ENCODE assay signal across 10 cellular contexts in genomic region chr4:77821775-77822174, GRCh38. TPM values are rescaled to one million over a fixed set of nuclear protein-coding genes. Genes with fewer than 3 reads are reported as not detected.
DNase-seq lines count a peak whose midpoint lies in the region; ATAC-seq and TF ChIP-seq lines count a peak whose summit lies in the region.
"Had no signal": no experiment of that assay in that cellular context is flagged by ENCODE, and none has a peak within 500 bp of the region (broad histone marks: within the 10 kb centered on the region; RNA-seq: fewer than 3 reads in every experiment).

No MANE protein-coding gene starts in this region.

- no peaks in the 10 kb centered on the region for H3K9me3 Mint-ChIP-seq in activated CD4-positive, alpha-beta T cell treated with anti-CD3 and anti-CD28 coated beads for 36 hours (ENCODE audit: low read depth)
- no peaks in the 10 kb centered on the region for H3K9me3 Mint-ChIP-seq in stimulated activated effector memory CD8-positive, alpha-beta T cell treated with anti-CD3 and anti-CD28 coated beads, Interleukin-12 subunit alpha, Interleukin-12 subunit beta, amount 100 ng/mL, for 72 hours

- peak overlapping the region; percentile 99 for H3K4me3 Mint-ChIP-seq in activated CD4-positive, alpha-beta T cell treated with anti-CD3 and anti-CD28 coated beads for 36 hours
- peak overlapping the region; percentile 99 for H3K4me3 Mint-ChIP-seq in stimulated activated effector memory CD8-positive, alpha-beta T cell treated with anti-CD3 and anti-CD28 coated beads, Interleukin-12 subunit alpha, Interleukin-12 subunit beta, amount 100 ng/mL, for 72 hours

- in situ Hi-C loops in GM13977 (cut with MboI; ENCODE audit: low pct_unique_long_range_greater_than_20kb, low sequenced_read_pairs, unreplicated experiment), result no loop called here

- TF ChIP-seq CTCF in esophagus muscularis mucosa (IDR thresholded peaks at IDR 0.05), result no peak
- TF ChIP-seq CTCF in GM13977 (IDR thresholded peaks at IDR 0.05; ENCODE audit: extremely low read depth, insufficient read depth, missing control alignments), result no peak

- intact Hi-C loops in activated CD4-positive, alpha-beta T cell treated with anti-CD3 and anti-CD28 coated beads for 36 hours (cut with DNase I, micrococcal nuclease), result loop anchor here (1.0 to 5.0 kb wide), 7 partner anchors 21 to 956 kb away; partner anchors contain the start of genes BMP2K (in 1 of the 2) and CCNG2 (in 1 of the 2)
- intact Hi-C loops in esophagus muscularis mucosa (cut with DNase I), result loop anchor here (2.0 kb wide), 1 partner anchor 41 kb away; the partner anchor contains the start of gene MRPL1

- H3K27me3 ChIP-seq in esophagus muscularis mucosa, result no peaks in the 10 kb centered on the region
- H3K27me3 ChIP-seq: thyroid gland had no signal

- H3K4me1 ChIP-seq in esophagus muscularis mucosa, result peaks cover 17 to 27% (median 27%) of the 10 kb centered on the region in 4 donors

- DNase-seq in activated CD4-positive, alpha-beta T cell treated with anti-CD3 and anti-CD28 coated beads for 36 hours, result peak; percentile 65
- DNase-seq in esophagus muscularis mucosa (ENCODE audit: extremely low spot score) (no peak), HPDE6-E6E7 (ENCODE audit: extremely low spot score) (no peak), GM13977 (ENCODE audit: low spot score) (no peak), NCI-H524 treated with DMSO at 0.1 percent for 48 hours (lab: John Stamatoyannopoulos, UW) (no peak)
- no peak for DNase-seq in stimulated activated effector memory CD8-positive, alpha-beta T cell treated with anti-CD3 and anti-CD28 coated beads, Interleukin-12 subunit alpha, Interleukin-12 subunit beta, amount 100 ng/mL, for 72 hours (ENCODE audit: low spot score in 2 of 2)
- DNase-seq: thyroid gland had no signal

- no peak for TF ChIP-seq POLR2A in esophagus muscularis mucosa (IDR thresholded peaks at IDR 0.05; ENCODE audit: low read depth)

- H3K9me3 ChIP-seq in KOPT-K1 (ENCODE audit: insufficient read depth, low read length, poor library complexity, severe bottlenecking) (no peaks in the 10 kb centered on the region), esophagus muscularis mucosa (no peaks in the 10 kb centered on the region)
- H3K9me3 ChIP-seq: thyroid gland had no signal

- no peak for TF ChIP-seq EP300 in esophagus muscularis mucosa (IDR thresholded peaks at IDR 0.05)

- POLR2A ChIA-PET in activated CD4-positive, alpha-beta T cell treated with anti-CD3 and anti-CD28 coated beads for 36 hours (lab: Charles Lee), result interaction anchor here (0.6 to 2.8 kb wide), 5 partner anchors 21 to 40 kb away, joined by 3 to 85 read pairs (median 3); partner anchors contain the start of gene MRPL1

- H3K36me3 ChIP-seq in KOPT-K1 (ENCODE audit: insufficient read depth, low read length) (no peaks in the 10 kb centered on the region), esophagus muscularis mucosa (no peaks in the 10 kb centered on the region)
- H3K36me3 ChIP-seq: thyroid gland had no signal

- CTCF ChIA-PET in activated CD4-positive, alpha-beta T cell treated with anti-CD3 and anti-CD28 coated beads for 36 hours (lab: Charles Lee), result interaction anchor here (2.6 kb wide), 1 partner anchor 40 kb away, joined by 16 read pairs; the partner anchor contains the start of gene MRPL1

- H3K27ac ChIP-seq in KOPT-K1 (ENCODE audit: low read depth, low read length, poor library complexity, severe bottlenecking) (peak overlapping the region; percentile 85), esophagus muscularis mucosa (replicated peaks in 1 of 4) (peak overlapping the region; percentile 98 to 100 (median 100))

- peak overlapping the region; percentile 97 for H3K27ac Mint-ChIP-seq in activated CD4-positive, alpha-beta T cell treated with anti-CD3 and anti-CD28 coated beads for 36 hours
- H3K27ac Mint-ChIP-seq in stimulated activated effector memory CD8-positive, alpha-beta T cell treated with anti-CD3 and anti-CD28 coated beads, Interleukin-12 subunit alpha, Interleukin-12 subunit beta, amount 100 ng/mL, for 72 hours, result peak overlapping the region; percentile 99

- H3K4me1 Mint-ChIP-seq in activated CD4-positive, alpha-beta T cell treated with anti-CD3 and anti-CD28 coated beads for 36 hours, result peaks cover 41% of the 10 kb centered on the region
- H3K4me1 Mint-ChIP-seq in stimulated activated effector memory CD8-positive, alpha-beta T cell treated with anti-CD3 and anti-CD28 coated beads, Interleukin-12 subunit alpha, Interleukin-12 subunit beta, amount 100 ng/mL, for 72 hours, result peaks cover 32% of the 10 kb centered on the region

- no peak overlapping the region for H3K4me3 ChIP-seq in esophagus muscularis mucosa
- H3K4me3 ChIP-seq: thyroid gland had no signal

- peaks cover 33% of the 10 kb centered on the region for H3K36me3 Mint-ChIP-seq in activated CD4-positive, alpha-beta T cell treated with anti-CD3 and anti-CD28 coated beads for 36 hours (ENCODE audit: low read depth)
- peaks cover 38% of the 10 kb centered on the region for H3K36me3 Mint-ChIP-seq in stimulated activated effector memory CD8-positive, alpha-beta T cell treated with anti-CD3 and anti-CD28 coated beads, Interleukin-12 subunit alpha, Interleukin-12 subunit beta, amount 100 ng/mL, for 72 hours

- WGBS in esophagus muscularis mucosa, result 50% methylated on average over 1 of the region's 1 CpG

- peak; percentile 7 for ATAC-seq in activated CD4-positive, alpha-beta T cell treated with anti-CD3 and anti-CD28 coated beads for 36 hours
- peak; percentile 29 for ATAC-seq in stimulated activated effector memory CD8-positive, alpha-beta T cell treated with anti-CD3 and anti-CD28 coated beads, Interleukin-12 subunit alpha, Interleukin-12 subunit beta, amount 100 ng/mL, for 72 hours
- no peak for ATAC-seq in GM18873 (IDR thresholded peaks at IDR 0.05; ENCODE audit: low FRiP score, unreplicated experiment)
- ATAC-seq: Right ventricle myocardium inferior had no signal

- no peaks in the 10 kb centered on the region for H3K27me3 Mint-ChIP-seq in activated CD4-positive, alpha-beta T cell treated with anti-CD3 and anti-CD28 coated beads for 36 hours

RNA-seq across cellular contexts. Expression of gene CNOT6L, which starts 2.6 kb away (rescaled TPM):
- total RNA-seq in activated CD4-positive, alpha-beta T cell treated with anti-CD3 and anti-CD28 coated beads for 36 hours, result 100 to 1,000 TPM; 111 to 122 TPM
- 10 to 100 TPM; 17.4 to 25.3 (median 21.7) TPM for total RNA-seq in esophagus muscularis mucosa

RNA-seq across cellular contexts. Expression of gene MRPL1, which starts 40.9 kb away (rescaled TPM):
- total RNA-seq in activated CD4-positive, alpha-beta T cell treated with anti-CD3 and anti-CD28 coated beads for 36 hours, result 10 to 100 TPM; 61.1 to 70.6 TPM
- 10 to 100 TPM; 16.6 to 28.2 (median 19.5) TPM for total RNA-seq in esophagus muscularis mucosa

Comparison
In these comparisons a context has a peak if more than half of its experiments do, and no peak if none do; other contexts are left out.
1. RNA of gene CNOT6L, which starts 2.6 kb away (total RNA-seq): 111 to 122 TPM in activated CD4-positive, alpha-beta T cell treated with anti-CD3 and anti-CD28 coated beads for 36 hours; 17.4 to 25.3 TPM in esophagus muscularis mucosa; every median in the first group is over 4 times any median in the second.